In the genomic region with DNA sequence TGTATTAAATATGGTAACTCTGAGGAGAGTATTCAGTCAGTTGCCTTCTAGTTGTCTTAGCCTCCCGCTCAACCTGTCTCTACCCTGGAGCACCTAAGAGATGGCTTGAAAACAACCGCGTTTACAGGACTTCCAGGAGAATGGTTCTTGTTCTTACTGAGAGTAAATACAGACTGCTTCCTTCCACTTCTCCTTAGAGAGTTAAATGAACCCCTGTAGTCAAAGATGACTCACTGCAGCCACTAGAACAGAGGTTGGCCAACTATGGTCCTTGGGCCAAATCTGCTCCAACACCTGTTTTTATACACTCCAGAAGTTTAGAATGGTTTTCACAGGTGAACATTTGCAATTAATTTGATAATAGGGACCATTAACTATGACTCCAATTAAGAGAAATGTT, we compare ENCODE assay signal across 2 cellular contexts.
TF ChIP-seq lines count a peak whose summit lies in the region.

No MANE protein-coding gene starts in this region.

TF ChIP-seq in GM23338, 12 proteins besides CTCF, POLR2A, EP300 and RAD21 (continued from another document):
- TF ChIP-seq, protein P1, sequence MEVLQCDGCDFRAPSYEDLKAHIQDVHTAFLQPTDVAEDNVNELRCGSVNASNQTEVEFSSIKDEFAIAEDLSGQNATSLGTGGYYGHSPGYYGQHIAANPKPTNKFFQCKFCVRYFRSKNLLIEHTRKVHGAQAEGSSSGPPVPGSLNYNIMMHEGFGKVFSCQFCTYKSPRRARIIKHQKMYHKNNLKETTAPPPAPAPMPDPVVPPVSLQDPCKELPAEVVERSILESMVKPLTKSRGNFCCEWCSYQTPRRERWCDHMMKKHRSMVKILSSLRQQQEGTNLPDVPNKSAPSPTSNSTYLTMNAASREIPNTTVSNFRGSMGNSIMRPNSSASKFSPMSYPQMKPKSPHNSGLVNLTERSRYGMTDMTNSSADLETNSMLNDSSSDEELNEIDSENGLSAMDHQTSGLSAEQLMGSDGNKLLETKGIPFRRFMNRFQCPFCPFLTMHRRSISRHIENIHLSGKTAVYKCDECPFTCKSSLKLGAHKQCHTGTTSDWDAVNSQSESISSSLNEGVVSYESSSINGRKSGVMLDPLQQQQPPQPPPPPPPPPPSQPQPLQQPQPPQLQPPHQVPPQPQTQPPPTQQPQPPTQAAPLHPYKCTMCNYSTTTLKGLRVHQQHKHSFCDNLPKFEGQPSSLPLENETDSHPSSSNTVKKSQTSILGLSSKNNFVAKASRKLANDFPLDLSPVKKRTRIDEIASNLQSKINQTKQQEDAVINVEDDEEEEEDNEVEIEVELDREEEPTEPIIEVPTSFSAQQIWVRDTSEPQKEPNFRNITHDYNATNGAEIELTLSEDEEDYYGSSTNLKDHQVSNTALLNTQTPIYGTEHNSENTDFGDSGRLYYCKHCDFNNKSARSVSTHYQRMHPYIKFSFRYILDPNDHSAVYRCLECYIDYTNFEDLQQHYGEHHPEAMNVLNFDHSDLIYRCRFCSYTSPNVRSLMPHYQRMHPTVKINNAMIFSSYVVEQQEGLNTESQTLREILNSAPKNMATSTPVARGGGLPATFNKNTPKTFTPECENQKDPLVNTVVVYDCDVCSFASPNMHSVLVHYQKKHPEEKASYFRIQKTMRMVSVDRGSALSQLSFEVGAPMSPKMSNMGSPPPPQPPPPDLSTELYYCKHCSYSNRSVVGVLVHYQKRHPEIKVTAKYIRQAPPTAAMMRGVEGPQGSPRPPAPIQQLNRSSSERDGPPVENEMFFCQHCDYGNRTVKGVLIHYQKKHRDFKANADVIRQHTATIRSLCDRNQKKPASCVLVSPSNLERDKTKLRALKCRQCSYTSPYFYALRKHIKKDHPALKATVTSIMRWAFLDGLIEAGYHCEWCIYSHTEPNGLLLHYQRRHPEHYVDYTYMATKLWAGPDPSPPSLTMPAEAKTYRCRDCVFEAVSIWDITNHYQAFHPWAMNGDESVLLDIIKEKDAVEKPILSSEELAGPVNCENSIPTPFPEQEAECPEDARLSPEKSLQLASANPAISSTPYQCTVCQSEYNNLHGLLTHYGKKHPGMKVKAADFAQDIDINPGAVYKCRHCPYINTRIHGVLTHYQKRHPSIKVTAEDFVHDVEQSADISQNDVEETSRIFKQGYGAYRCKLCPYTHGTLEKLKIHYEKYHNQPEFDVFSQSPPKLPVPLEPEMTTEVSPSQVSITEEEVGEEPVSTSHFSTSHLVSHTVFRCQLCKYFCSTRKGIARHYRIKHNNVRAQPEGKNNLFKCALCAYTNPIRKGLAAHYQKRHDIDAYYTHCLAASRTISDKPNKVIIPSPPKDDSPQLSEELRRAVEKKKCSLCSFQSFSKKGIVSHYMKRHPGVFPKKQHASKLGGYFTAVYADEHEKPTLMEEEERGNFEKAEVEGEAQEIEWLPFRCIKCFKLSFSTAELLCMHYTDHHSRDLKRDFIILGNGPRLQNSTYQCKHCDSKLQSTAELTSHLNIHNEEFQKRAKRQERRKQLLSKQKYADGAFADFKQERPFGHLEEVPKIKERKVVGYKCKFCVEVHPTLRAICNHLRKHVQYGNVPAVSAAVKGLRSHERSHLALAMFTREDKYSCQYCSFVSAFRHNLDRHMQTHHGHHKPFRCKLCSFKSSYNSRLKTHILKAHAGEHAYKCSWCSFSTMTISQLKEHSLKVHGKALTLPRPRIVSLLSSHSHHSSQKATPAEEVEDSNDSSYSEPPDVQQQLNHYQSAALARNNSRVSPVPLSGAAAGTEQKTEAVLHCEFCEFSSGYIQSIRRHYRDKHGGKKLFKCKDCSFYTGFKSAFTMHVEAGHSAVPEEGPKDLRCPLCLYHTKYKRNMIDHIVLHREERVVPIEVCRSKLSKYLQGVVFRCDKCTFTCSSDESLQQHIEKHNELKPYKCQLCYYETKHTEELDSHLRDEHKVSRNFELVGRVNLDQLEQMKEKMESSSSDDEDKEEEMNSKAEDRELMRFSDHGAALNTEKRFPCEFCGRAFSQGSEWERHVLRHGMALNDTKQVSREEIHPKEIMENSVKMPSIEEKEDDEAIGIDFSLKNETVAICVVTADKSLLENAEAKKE (CRISPR knock-in tag; IDR thresholded peaks at IDR 0.05): no peak
- no peak for TF ChIP-seq ZNF331 (CRISPR knock-in tag; IDR thresholded peaks at IDR 0.05; ENCODE audit: low read depth)
- TF ChIP-seq, protein P2, sequence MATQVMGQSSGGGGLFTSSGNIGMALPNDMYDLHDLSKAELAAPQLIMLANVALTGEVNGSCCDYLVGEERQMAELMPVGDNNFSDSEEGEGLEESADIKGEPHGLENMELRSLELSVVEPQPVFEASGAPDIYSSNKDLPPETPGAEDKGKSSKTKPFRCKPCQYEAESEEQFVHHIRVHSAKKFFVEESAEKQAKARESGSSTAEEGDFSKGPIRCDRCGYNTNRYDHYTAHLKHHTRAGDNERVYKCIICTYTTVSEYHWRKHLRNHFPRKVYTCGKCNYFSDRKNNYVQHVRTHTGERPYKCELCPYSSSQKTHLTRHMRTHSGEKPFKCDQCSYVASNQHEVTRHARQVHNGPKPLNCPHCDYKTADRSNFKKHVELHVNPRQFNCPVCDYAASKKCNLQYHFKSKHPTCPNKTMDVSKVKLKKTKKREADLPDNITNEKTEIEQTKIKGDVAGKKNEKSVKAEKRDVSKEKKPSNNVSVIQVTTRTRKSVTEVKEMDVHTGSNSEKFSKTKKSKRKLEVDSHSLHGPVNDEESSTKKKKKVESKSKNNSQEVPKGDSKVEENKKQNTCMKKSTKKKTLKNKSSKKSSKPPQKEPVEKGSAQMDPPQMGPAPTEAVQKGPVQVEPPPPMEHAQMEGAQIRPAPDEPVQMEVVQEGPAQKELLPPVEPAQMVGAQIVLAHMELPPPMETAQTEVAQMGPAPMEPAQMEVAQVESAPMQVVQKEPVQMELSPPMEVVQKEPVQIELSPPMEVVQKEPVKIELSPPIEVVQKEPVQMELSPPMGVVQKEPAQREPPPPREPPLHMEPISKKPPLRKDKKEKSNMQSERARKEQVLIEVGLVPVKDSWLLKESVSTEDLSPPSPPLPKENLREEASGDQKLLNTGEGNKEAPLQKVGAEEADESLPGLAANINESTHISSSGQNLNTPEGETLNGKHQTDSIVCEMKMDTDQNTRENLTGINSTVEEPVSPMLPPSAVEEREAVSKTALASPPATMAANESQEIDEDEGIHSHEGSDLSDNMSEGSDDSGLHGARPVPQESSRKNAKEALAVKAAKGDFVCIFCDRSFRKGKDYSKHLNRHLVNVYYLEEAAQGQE (IDR thresholded peaks at IDR 0.05; ENCODE audit: unreplicated experiment): no peak

TF ChIP-seq in SK-N-SH treated with all-trans-retinoic acid at 6 μM for 48 hours, 23 proteins besides CTCF, POLR2A, EP300 and RAD21 (continued from another document):
- TF ChIP-seq, protein P3, sequence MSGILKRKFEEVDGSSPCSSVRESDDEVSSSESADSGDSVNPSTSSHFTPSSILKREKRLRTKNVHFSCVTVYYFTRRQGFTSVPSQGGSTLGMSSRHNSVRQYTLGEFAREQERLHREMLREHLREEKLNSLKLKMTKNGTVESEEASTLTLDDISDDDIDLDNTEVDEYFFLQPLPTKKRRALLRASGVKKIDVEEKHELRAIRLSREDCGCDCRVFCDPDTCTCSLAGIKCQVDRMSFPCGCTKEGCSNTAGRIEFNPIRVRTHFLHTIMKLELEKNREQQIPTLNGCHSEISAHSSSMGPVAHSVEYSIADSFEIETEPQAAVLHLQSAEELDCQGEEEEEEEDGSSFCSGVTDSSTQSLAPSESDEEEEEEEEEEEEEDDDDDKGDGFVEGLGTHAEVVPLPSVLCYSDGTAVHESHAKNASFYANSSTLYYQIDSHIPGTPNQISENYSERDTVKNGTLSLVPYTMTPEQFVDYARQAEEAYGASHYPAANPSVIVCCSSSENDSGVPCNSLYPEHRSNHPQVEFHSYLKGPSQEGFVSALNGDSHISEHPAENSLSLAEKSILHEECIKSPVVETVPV (CRISPR knock-in tag; IDR thresholded peaks at IDR 0.05): no peak
- TF ChIP-seq ARNTL (CRISPR knock-in tag; IDR thresholded peaks at IDR 0.05; ENCODE audit: borderline replicate concordance, low read depth) (no peak), ZC3H10 (CRISPR knock-in tag; IDR thresholded peaks at IDR 0.05) (no peak), SNAI2 (CRISPR knock-in tag; IDR thresholded peaks at IDR 0.05) (no peak), TOX (CRISPR knock-in tag; IDR thresholded peaks at IDR 0.05; ENCODE audit: borderline replicate concordance) (no peak), ISL1 (CRISPR knock-in tag; IDR thresholded peaks at IDR 0.05) (no peak)
